Comparison of ENCODE assay signal across 8 cellular contexts in genomic region chr12:102061096-102061555, GRCh38. TPM values are rescaled to one million over a fixed set of nuclear protein-coding genes. Genes with fewer than 3 reads are reported as not detected.
DNase-seq lines count a peak whose midpoint lies in the region; ATAC-seq and TF ChIP-seq lines count a peak whose summit lies in the region.

No MANE protein-coding gene starts in this region.

- peak overlapping the region; percentile 73 for H2AFZ ChIP-seq in OCI-LY3 (ENCODE audit: low read depth, low read length)

- intact Hi-C loops in dorsolateral prefrontal cortex (cut with DNase I) = loop anchor here in 1 of 2 donors (10.0 kb wide), 1 partner anchor 64 kb away; the partner anchor contains the start of genes NUP37 and PARPBP

- H3K4me1 ChIP-seq in OCI-LY3 (ENCODE audit: low read length) (peaks cover 8% of the 10 kb centered on the region), mononuclear cell (ENCODE audit: insufficient read depth, low read length) (peaks cover 15% of the 10 kb centered on the region)

- H4K20me1 ChIP-seq in OCI-LY3 (ENCODE audit: insufficient read depth, low read length) = no peaks in the 10 kb centered on the region

- peak overlapping the region; percentile 94 for H3K4me3 ChIP-seq in OCI-LY3 (ENCODE audit: low read length)
- H3K4me3 ChIP-seq in dorsolateral prefrontal cortex = peak overlapping the region; percentile 67 to 99 (median 90)
- H3K4me3 ChIP-seq in mononuclear cell (ENCODE audit: low read length) = peak overlapping the region; percentile 90

- H3K27ac ChIP-seq in OCI-LY3 (ENCODE audit: low read length) (peak overlapping the region; percentile 72), dorsolateral prefrontal cortex (peak overlapping the region in 58 of 59 donors; percentile 45 to 96 (median 87))

- peak overlapping the region; percentile 92 for H3K9ac ChIP-seq in OCI-LY3 (ENCODE audit: low read length)

- peaks cover 10% of the 10 kb centered on the region for H3K36me3 ChIP-seq in OCI-LY3 (replicated peaks; ENCODE audit: low read depth, low read length)

- peak; percentile 25 for ATAC-seq in HG02571 (IDR thresholded peaks at IDR 0.05; ENCODE audit: unreplicated experiment)

- H3K27me3 ChIP-seq in OCI-LY3 (ENCODE audit: low read depth, low read length) (no peaks in the 10 kb centered on the region), dorsolateral prefrontal cortex (no peaks in the 10 kb centered on the region), mononuclear cell (ENCODE audit: insufficient read depth, low read length) (no peaks in the 10 kb centered on the region)

- H3K79me2 ChIP-seq in OCI-LY3 (ENCODE audit: low read length) = peaks cover 5% of the 10 kb centered on the region

- H3K9me3 ChIP-seq in OCI-LY3 (ENCODE audit: insufficient read depth, low read length) (no peaks in the 10 kb centered on the region), mononuclear cell (ENCODE audit: low read depth, low read length) (no peaks in the 10 kb centered on the region)

- H3K4me2 ChIP-seq in OCI-LY3 (ENCODE audit: low read length) = peak overlapping the region; percentile 93

- DNase-seq in DMS79 treated with DMSO at 0.1 percent for 48 hours (lab: John Stamatoyannopoulos, UW) (peak; percentile 26), DMS79 (lab: John Stamatoyannopoulos, UW) (no peak), dorsolateral prefrontal cortex (no peak), occipital lobe (lab: John Stamatoyannopoulos, UW) (no peak), NCI-H2196 treated with DMSO at 0.1 percent for 48 hours (lab: John Stamatoyannopoulos, UW; ENCODE audit: unreplicated experiment) (no peak)

- TF ChIP-seq CTCF in OCI-LY3 (IDR thresholded peaks at IDR 0.05; ENCODE audit: low read depth, low read length) (no peak), dorsolateral prefrontal cortex (IDR thresholded peaks at IDR 0.05 in 54 of 56, conservative IDR thresholded peaks at IDR 0.05 in 2 of 56; ENCODE audit: low read depth in 1 of 56, partially characterized antibody in 56 of 56) (no peak)

RNA-seq across cellular contexts. Expression of gene WASHC3, which starts 0.7 kb away (rescaled TPM):
- total RNA-seq in dorsolateral prefrontal cortex (10 to 100 TPM; 28.3 to 74.3 (median 46.9) TPM), mononuclear cell (23.8 TPM), occipital lobe (55.1 TPM)

RNA-seq across cellular contexts. Expression of gene NUP37, which starts 58.8 kb away (rescaled TPM):
- total RNA-seq in dorsolateral prefrontal cortex (10 to 100 TPM in 20 of 120 experiments, 1 to 10 TPM in 100; 3.9 to 14.1 (median 7.9) TPM), mononuclear cell (10.1 TPM), occipital lobe (8.0 TPM)

RNA-seq across cellular contexts. Expression of gene PARPBP, which starts 58.9 kb away (rescaled TPM):
- total RNA-seq in dorsolateral prefrontal cortex (1 to 10 TPM in 109 of 120 experiments, under 1 TPM in 11; 0.42 to 4.3 (median 2.1) TPM), mononuclear cell (4.0 TPM), occipital lobe (5.5 TPM)
